In the genomic region with DNA sequence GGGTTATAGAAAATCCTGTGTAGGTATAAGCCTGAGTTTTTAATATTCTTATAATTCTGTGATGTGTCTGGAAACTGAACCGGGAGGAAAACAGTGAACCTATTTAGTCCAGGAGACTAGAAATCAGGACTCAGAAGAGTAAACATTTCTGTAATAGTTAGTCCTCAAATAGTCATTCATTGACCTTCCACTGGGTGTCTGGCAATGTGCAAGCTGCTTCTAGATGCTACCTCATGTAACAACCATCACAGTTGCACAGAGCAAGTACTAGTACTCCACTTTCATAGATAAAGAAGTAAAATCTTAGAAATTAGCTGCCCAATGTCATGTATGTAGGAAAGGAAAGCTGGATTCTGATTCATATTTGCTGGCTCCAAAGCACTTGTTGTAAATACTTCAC, we compare ENCODE assay signal across 3 cellular contexts. TPM values are rescaled to one million over a fixed set of nuclear protein-coding genes. Genes with fewer than 3 reads are reported as not detected.
"Had no signal": no experiment of that assay in that cellular context is flagged by ENCODE, and none has a peak within 500 bp of the region (broad histone marks: within the 10 kb centered on the region; RNA-seq: fewer than 3 reads in every experiment).

No MANE protein-coding gene starts in this region.

RNA-seq across cellular contexts. Expression of a gene that starts 15.1 kb away (rescaled TPM):
- polyA plus RNA-seq: adipose tissue, foreskin keratinocyte, heart left ventricle had no signal
